Comparison of ENCODE assay signal across 8 cellular contexts in genomic region chrX:65697173-65697572, GRCh38. TPM values are rescaled to one million over a fixed set of nuclear protein-coding genes. Genes with fewer than 3 reads are reported as not detected.
DNase-seq lines count a peak whose midpoint lies in the region; ATAC-seq and TF ChIP-seq lines count a peak whose summit lies in the region.

No MANE protein-coding gene starts in this region.

- DNase-seq in activated naive CD4-positive, alpha-beta T cell treated with Interleukin-2 at 50 U/mL for 16 hours, result no peak
- DNase-seq in activated naive CD8-positive, alpha-beta T cell treated with anti-CD3 and anti-CD28 coated beads, Interleukin-2, amount 10 ng/mL, durations not matched to agents 7 days and 5 days, result no peak
- DNase-seq in kidney tubule cell (ENCODE audit: low spot score) (peak; percentile 68), vagina (ENCODE audit: extremely low spot score in 2 of 2) (no peak), body of pancreas (no peak), mucosa of gallbladder (ENCODE audit: low spot score) (no peak)

- no peaks in the 10 kb centered on the region for H3K27me3 Mint-ChIP-seq in activated naive CD4-positive, alpha-beta T cell treated with anti-CD3 and anti-CD28 coated beads, Interleukin-2, amount 50 U/mL, for 24 hours
- no peaks in the 10 kb centered on the region for H3K27me3 Mint-ChIP-seq in activated naive CD8-positive, alpha-beta T cell treated with anti-CD3 and anti-CD28 coated beads, Interleukin-2, amount 10 ng/mL, durations not matched to agents 7 days and 5 days

- intact Hi-C loops in vagina (cut with DNase I), result no loop called here
- intact Hi-C loops in body of pancreas (cut with DNase I), result no loop called here

- 47 to 69% methylated on average over 2 of the region's 2 CpGs for WGBS in body of pancreas, 2 donors

- peaks cover 83% of the 10 kb centered on the region for H3K4me1 Mint-ChIP-seq in activated naive CD4-positive, alpha-beta T cell treated with anti-CD3 and anti-CD28 coated beads, Interleukin-2, amount 50 U/mL, for 24 hours
- H3K4me1 Mint-ChIP-seq in activated naive CD8-positive, alpha-beta T cell treated with anti-CD3 and anti-CD28 coated beads, Interleukin-2, amount 10 ng/mL, durations not matched to agents 7 days and 5 days, result peaks cover 70% of the 10 kb centered on the region

- ATAC-seq in activated naive CD8-positive, alpha-beta T cell treated with anti-CD3 and anti-CD28 coated beads, Interleukin-2, amount 10 ng/mL, durations not matched to agents 7 days and 5 days (ENCODE audit: low read depth), result no peak
- ATAC-seq in body of pancreas, result no peak
- ATAC-seq in GM21526 (IDR thresholded peaks at IDR 0.05; ENCODE audit: low FRiP score, unreplicated experiment), result no peak

- H3K4me1 ChIP-seq in vagina (peaks cover 55% of the 10 kb centered on the region), body of pancreas (no peaks in the 10 kb centered on the region)

- POLR2A ChIA-PET in activated naive CD8-positive, alpha-beta T cell treated with anti-CD3 and anti-CD28 coated beads, Interleukin-2, amount 10 ng/mL, durations not matched to agents 7 days and 5 days (lab: Charles Lee), result interaction anchor here (0.7 to 2.6 kb wide), 9 partner anchors 10 to 306 kb away, joined by 3 to 21 read pairs (median 7); no protein-coding TSS in a partner anchor

- TF ChIP-seq POLR2A in vagina (IDR thresholded peaks at IDR 0.05) (no peak), body of pancreas (IDR thresholded peaks at IDR 0.05) (no peak)

- H3K27ac ChIP-seq in vagina (peak overlapping the region; percentile 16), body of pancreas (peak overlapping the region in 1 of 4 donors; percentile 37)

- H3K4me3 ChIP-seq in vagina (no peak overlapping the region), body of pancreas (no peak overlapping the region)

- no peaks in the 10 kb centered on the region for H3K36me3 ChIP-seq in vagina
- H3K36me3 ChIP-seq in body of pancreas (replicated peaks in 1 of 2; ENCODE audit: insufficient read depth in 1 of 2, low read depth in 2 of 2), result no peaks in the 10 kb centered on the region

- peaks cover 9% of the 10 kb centered on the region for H3K36me3 Mint-ChIP-seq in activated naive CD4-positive, alpha-beta T cell treated with anti-CD3 and anti-CD28 coated beads, Interleukin-2, amount 50 U/mL, for 24 hours
- peaks cover 19% of the 10 kb centered on the region for H3K36me3 Mint-ChIP-seq in activated naive CD8-positive, alpha-beta T cell treated with anti-CD3 and anti-CD28 coated beads, Interleukin-2, amount 10 ng/mL, durations not matched to agents 7 days and 5 days

- H3K27ac Mint-ChIP-seq in activated naive CD4-positive, alpha-beta T cell treated with anti-CD3 and anti-CD28 coated beads, Interleukin-2, amount 50 U/mL, for 24 hours, result peak overlapping the region; percentile 96
- peak overlapping the region; percentile 95 for H3K27ac Mint-ChIP-seq in activated naive CD8-positive, alpha-beta T cell treated with anti-CD3 and anti-CD28 coated beads, Interleukin-2, amount 10 ng/mL, durations not matched to agents 7 days and 5 days

- H3K9me3 Mint-ChIP-seq in activated naive CD4-positive, alpha-beta T cell treated with anti-CD3 and anti-CD28 coated beads, Interleukin-2, amount 50 U/mL, for 24 hours, result no peaks in the 10 kb centered on the region
- H3K9me3 Mint-ChIP-seq in activated naive CD8-positive, alpha-beta T cell treated with anti-CD3 and anti-CD28 coated beads, Interleukin-2, amount 10 ng/mL, durations not matched to agents 7 days and 5 days, result no peaks in the 10 kb centered on the region

- no peaks in the 10 kb centered on the region for H3K27me3 ChIP-seq in vagina
- H3K27me3 ChIP-seq in body of pancreas, result no peaks in the 10 kb centered on the region

- H3K4me3 Mint-ChIP-seq in activated naive CD4-positive, alpha-beta T cell treated with anti-CD3 and anti-CD28 coated beads, Interleukin-2, amount 50 U/mL, for 24 hours, result peak overlapping the region; percentile 64
- peak overlapping the region; percentile 88 for H3K4me3 Mint-ChIP-seq in activated naive CD8-positive, alpha-beta T cell treated with anti-CD3 and anti-CD28 coated beads, Interleukin-2, amount 10 ng/mL, durations not matched to agents 7 days and 5 days

- TF ChIP-seq CTCF in vagina (IDR thresholded peaks at IDR 0.05) (no peak), body of pancreas (IDR thresholded peaks at IDR 0.05) (no peak)

- H3K9me3 ChIP-seq in vagina (no peaks in the 10 kb centered on the region), body of pancreas (no peaks in the 10 kb centered on the region)

RNA-seq across cellular contexts. Expression of gene MSN, which starts 29.7 kb away (rescaled TPM):
- total RNA-seq in activated naive CD8-positive, alpha-beta T cell treated with anti-CD3 and anti-CD28 coated beads, Interleukin-2, amount 10 ng/mL, durations not matched to agents 7 days and 5 days, result 100 to 1,000 TPM; 483 to 487 TPM
- total RNA-seq in vagina (192 TPM), body of pancreas (10 to 100 TPM; 49.1 to 50.8 TPM), mucosa of gallbladder (138 TPM)
